ENCODE assay signal across 10 cellular contexts in the genomic region with DNA sequence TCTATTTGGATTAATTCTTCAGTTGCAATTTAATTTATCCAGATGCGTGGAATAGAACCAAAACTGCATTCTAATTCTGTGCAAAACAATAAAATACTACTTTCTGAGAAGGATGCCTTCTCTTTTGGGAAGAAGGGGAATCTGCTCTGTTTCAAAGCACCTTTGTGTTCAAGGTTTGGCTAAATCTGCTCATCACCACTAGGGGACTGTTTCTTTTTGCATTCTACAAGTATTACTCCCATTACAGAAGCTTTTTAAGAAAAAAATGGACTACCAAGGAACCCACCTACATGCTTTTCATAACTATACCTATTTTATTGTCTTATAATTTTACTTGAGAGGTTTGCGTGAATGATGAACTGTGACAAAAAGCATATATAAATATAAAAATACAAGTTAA. TPM values are rescaled to one million over a fixed set of nuclear protein-coding genes. Genes with fewer than 3 reads are reported as not detected.
A peak's percentile ranks its signal among the peaks of the same experiment; 100 is the strongest.
DNase-seq lines count a peak whose midpoint lies in the region; ATAC-seq and TF ChIP-seq lines count a peak whose summit lies in the region.
"Had no signal": no experiment of that assay in that cellular context is flagged by ENCODE, and none has a peak within 500 bp of the region (broad histone marks: within the 10 kb centered on the region; RNA-seq: fewer than 3 reads in every experiment).

No MANE protein-coding gene starts in this region.

- no peak overlapping the region for H3K9ac ChIP-seq in SU-DHL-6 (ENCODE audit: low read length)

- no peaks in the 10 kb centered on the region for H3K9me3 ChIP-seq in BE2C
- H3K9me3 ChIP-seq in SU-DHL-6 (ENCODE audit: insufficient read depth, low read length), result no peaks in the 10 kb centered on the region
- H3K9me3 ChIP-seq in hepatocyte (ENCODE audit: low read depth), result no peaks in the 10 kb centered on the region
- H3K9me3 ChIP-seq: prostate gland had no signal

- WGBS in hepatocyte (ENCODE audit: low lambda C conversion rate, missing lambda C conversion rate), result 96% methylated on average over 2 of the region's 2 CpGs

- H3K27ac ChIP-seq in SU-DHL-6 (ENCODE audit: low read depth, low read length) (no peak overlapping the region), hepatocyte (no peak overlapping the region)
- H3K27ac ChIP-seq: prostate gland had no signal

- no peaks in the 10 kb centered on the region for H3F3A ChIP-seq in SU-DHL-6 (ENCODE audit: insufficient read depth)

- no peak for ATAC-seq in GM18517 (IDR thresholded peaks at IDR 0.05; ENCODE audit: unreplicated experiment)

- 0 out of 2 replicates have a peak, but pooled peaks cover 3% of the 10 kb centered on the region for H4K20me1 ChIP-seq in SU-DHL-6 (ENCODE audit: low read depth, low read length)
- H4K20me1 ChIP-seq in hepatocyte (ENCODE audit: insufficient read depth, poor library complexity, severe bottlenecking), result peaks cover 72% of the 10 kb centered on the region

- no peaks in the 10 kb centered on the region for H3K36me3 ChIP-seq in BE2C
- no peaks in the 10 kb centered on the region for H3K36me3 ChIP-seq in SU-DHL-6 (ENCODE audit: low read length)
- H3K36me3 ChIP-seq in hepatocyte (replicated peaks; ENCODE audit: insufficient read depth, low read depth), result no peaks in the 10 kb centered on the region
- H3K36me3 ChIP-seq: prostate gland had no signal

- TF ChIP-seq CTCF in BE2C (IDR thresholded peaks at IDR 0.05; ENCODE audit: low read depth, low read length) (peak; percentile 62), GM12865 (IDR thresholded peaks at IDR 0.05; ENCODE audit: insufficient read depth, low read depth, low read length, missing control alignments) (peak; percentile 29), SU-DHL-6 (IDR thresholded peaks at IDR 0.05; ENCODE audit: insufficient read depth, low read length, poor library complexity, severe bottlenecking) (peak; percentile 11), hepatocyte (IDR thresholded peaks at IDR 0.05; ENCODE audit: poor library complexity) (peak; percentile 27)

- no peaks in the 10 kb centered on the region for H3K4me1 ChIP-seq in BE2C
- peaks cover 19% of the 10 kb centered on the region for H3K4me1 ChIP-seq in hepatocyte (ENCODE audit: insufficient read depth)

- H3K4me3 ChIP-seq in BE2C (ENCODE audit: low read depth, low read length) (no peak overlapping the region), GM12865 (ENCODE audit: low read depth, low read length) (no peak overlapping the region), SU-DHL-6 (ENCODE audit: insufficient read depth, low read length, poor library complexity, severe bottlenecking) (no peak overlapping the region), hepatocyte (no peak overlapping the region)
- H3K4me3 ChIP-seq: prostate gland had no signal

- peaks cover 88% of the 10 kb centered on the region for H3K79me2 ChIP-seq in SU-DHL-6 (ENCODE audit: insufficient read depth, low read length)
- H3K79me2 ChIP-seq in hepatocyte, result peaks cover 95% of the 10 kb centered on the region

- H3K27me3 ChIP-seq in BE2C (no peaks in the 10 kb centered on the region), SU-DHL-6 (ENCODE audit: low read length) (no peaks in the 10 kb centered on the region), hepatocyte (no peaks in the 10 kb centered on the region)

- no peak for DNase-seq in BE2C
- peak; percentile 12 for DNase-seq in GM12865 (ENCODE audit: low read depth)
- no peak for DNase-seq in hepatocyte (ENCODE audit: low spot score)
- no peak for DNase-seq in activated effector memory CD4-positive, alpha-beta T cell treated with Interleukin-2 at 50 U/mL for 16 hours
- DNase-seq in NCI-H1092 treated with DMSO at 0.1 percent for 48 hours (lab: John Stamatoyannopoulos, UW), result no peak
- no peak for DNase-seq in NK-92 (lab: John Stamatoyannopoulos, UW; ENCODE audit: unreplicated experiment)
- DNase-seq: effector CD8-positive, alpha-beta T cell had no signal

- H3K9me2 ChIP-seq in SU-DHL-6 (replicated peaks; ENCODE audit: insufficient read depth, low read length) (no peaks in the 10 kb centered on the region), hepatocyte (replicated peaks; ENCODE audit: insufficient read depth) (no peaks in the 10 kb centered on the region)

- H3K4me2 ChIP-seq in SU-DHL-6 (ENCODE audit: low read depth, low read length, poor library complexity, severe bottlenecking) (no peak overlapping the region), hepatocyte (no peak overlapping the region)

- no peak overlapping the region for H2AFZ ChIP-seq in SU-DHL-6 (ENCODE audit: low read depth, low read length, severe bottlenecking)
- H2AFZ ChIP-seq in hepatocyte, result no peak overlapping the region

RNA-seq across cellular contexts. Expression of a gene that starts 18.2 kb away (rescaled TPM):
- polyA plus RNA-seq in BE2C (2012; ENCODE audit: insufficient read depth, insufficient read length, low read depth), result 16.1 TPM
- 54.9 and 72.3 TPM in 2 replicates for total RNA-seq in hepatocyte
- 188 and 201 TPM in 2 replicates for polyA plus RNA-seq in hepatocyte

RNA-seq across cellular contexts. Expression of a gene that starts 18.2 kb away (rescaled TPM):
- 1.6 TPM for polyA plus RNA-seq in BE2C (2012; ENCODE audit: insufficient read depth, insufficient read length, low read depth)
- total RNA-seq in hepatocyte, result 64.0 and 67.1 TPM in 2 replicates
- polyA plus RNA-seq in hepatocyte, result 8.1 and 9.2 TPM in 2 replicates

Comparison
In these comparisons a context has a peak if more than half of its experiments do, and no peak if none do; other contexts are left out.
1. CTCF ChIP-seq: peak in every context shown above with its lines; median percentile 62 in BE2C; 29 in GM12865; 27 in hepatocyte; 11 in SU-DHL-6.